In the genomic region with DNA sequence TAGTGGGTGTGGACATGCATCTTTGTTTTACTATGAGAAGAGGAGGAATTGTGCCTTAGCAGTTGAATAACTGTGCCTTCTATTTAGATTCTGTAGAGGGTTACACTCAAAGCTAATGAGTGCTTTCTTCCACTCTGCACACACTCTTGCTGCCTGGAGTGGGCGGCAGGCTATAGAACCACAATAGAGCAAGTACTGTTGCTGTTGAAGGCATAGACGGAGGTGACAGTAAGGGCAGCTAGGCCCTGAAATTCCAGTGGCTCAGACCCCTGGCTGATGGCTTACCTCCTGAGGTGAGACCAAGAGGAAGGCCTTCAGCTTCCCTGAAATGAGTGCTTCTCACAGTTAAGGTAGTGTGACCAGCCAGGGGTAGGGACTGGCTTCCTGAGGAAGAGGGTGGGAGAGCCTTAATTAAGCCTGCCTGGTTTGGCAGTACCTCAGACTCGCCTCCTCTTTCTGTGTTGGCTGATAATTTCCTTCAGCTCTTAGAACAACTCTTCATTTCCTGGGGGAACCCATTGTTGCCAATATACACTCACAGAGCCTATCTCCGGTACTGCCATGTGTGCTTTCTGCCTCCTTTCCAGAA, we compare ENCODE assay signal across 9 cellular contexts. TPM values are rescaled to one million over a fixed set of nuclear protein-coding genes. Genes with fewer than 3 reads are reported as not detected.
DNase-seq lines count a peak whose midpoint lies in the region; ATAC-seq and TF ChIP-seq lines count a peak whose summit lies in the region.
"Had no signal": no experiment of that assay in that cellular context is flagged by ENCODE, and none has a peak within 500 bp of the region (broad histone marks: within the 10 kb centered on the region; RNA-seq: fewer than 3 reads in every experiment).

No MANE protein-coding gene starts in this region.

- H3K27ac ChIP-seq in thyroid gland = peak overlapping the region; percentile 21 to 73 (median 64)
- H3K27ac ChIP-seq: HL-60 had no signal

- H3K27me3 Mint-ChIP-seq in activated T-cell treated with anti-CD3 and anti-CD28 coated beads, Interleukin-2, amount 50 U/mL, for 72 hours (ENCODE audit: low read depth) = no peaks in the 10 kb centered on the region
- no peaks in the 10 kb centered on the region for H3K27me3 Mint-ChIP-seq in memory B cell

- no peak overlapping the region for H3K4me3 ChIP-seq in thyroid gland (replicated peaks in 1 of 3)

- H3K4me1 ChIP-seq in thyroid gland = peaks cover 63 to 78% of the 10 kb centered on the region in 2 donors

- H3K4me1 Mint-ChIP-seq in activated T-cell treated with anti-CD3 and anti-CD28 coated beads, Interleukin-2, amount 50 U/mL, for 72 hours (ENCODE audit: low read depth) = peaks cover 94% of the 10 kb centered on the region
- H3K4me1 Mint-ChIP-seq in memory B cell = peaks cover 76% of the 10 kb centered on the region

- H3K4me3 Mint-ChIP-seq in activated T-cell treated with anti-CD3 and anti-CD28 coated beads, Interleukin-2, amount 50 U/mL, for 72 hours = peak overlapping the region; percentile 76 to 85
- peak overlapping the region; percentile 37 for H3K4me3 Mint-ChIP-seq in memory B cell

- no peak for TF ChIP-seq CTCF in thyroid gland (IDR thresholded peaks at IDR 0.05)

- DNase-seq in NCI-H2227 (lab: John Stamatoyannopoulos, UW; ENCODE audit: unreplicated experiment) = peak; percentile 23
- no peak for DNase-seq in NCI-H2227 treated with DMSO at 0.1 percent for 48 hours (lab: John Stamatoyannopoulos, UW)
- DNase-seq in activated T-cell treated with anti-CD3 and anti-CD28 coated beads, Interleukin-2, amount 50 U/mL, for 72 hours = peak; percentile 46 to 56
- DNase-seq in memory B cell (ENCODE audit: low spot score in 2 of 2) = no peak
- peak in 1 of 2 donors; percentile 44 for DNase-seq in thyroid gland
- no peak for DNase-seq in HuH-7 (ENCODE audit: low spot score)

- TF ChIP-seq POLR2A in thyroid gland (IDR thresholded peaks at IDR 0.05) = no peak

- H3K27me3 ChIP-seq in thyroid gland = no peaks in the 10 kb centered on the region

- intact Hi-C loops in thyroid gland (cut with DNase I) = no loop called here

- peak; percentile 70 to 76 for ATAC-seq in activated T-cell treated with anti-CD3 and anti-CD28 coated beads, Interleukin-2, amount 50 U/mL, for 72 hours (replicated peaks in 1 of 2)
- ATAC-seq in memory B cell (ENCODE audit: low read depth) = peak; percentile 19
- ATAC-seq in GM21528 (IDR thresholded peaks at IDR 0.05; ENCODE audit: low FRiP score, unreplicated experiment) = no peak
- ATAC-seq in HG02970 (IDR thresholded peaks at IDR 0.05; ENCODE audit: low FRiP score, unreplicated experiment) = no peak

- no peaks in the 10 kb centered on the region for H3K36me3 ChIP-seq in thyroid gland

- peaks cover 5 to 8% of the 10 kb centered on the region in 2 donors for H3K36me3 Mint-ChIP-seq in activated T-cell treated with anti-CD3 and anti-CD28 coated beads, Interleukin-2, amount 50 U/mL, for 72 hours (ENCODE audit: insufficient read depth in 2 of 2)
- peaks cover 6% of the 10 kb centered on the region for H3K36me3 Mint-ChIP-seq in memory B cell

- no peaks in the 10 kb centered on the region for H3K9me3 ChIP-seq in thyroid gland

- peaks cover 3 to 5% of the 10 kb centered on the region in 2 donors for H3K9me3 Mint-ChIP-seq in activated T-cell treated with anti-CD3 and anti-CD28 coated beads, Interleukin-2, amount 50 U/mL, for 72 hours
- H3K9me3 Mint-ChIP-seq in memory B cell = peaks cover 3% of the 10 kb centered on the region

- peak overlapping the region; percentile 49 for H3K27ac Mint-ChIP-seq in activated T-cell treated with anti-CD3 and anti-CD28 coated beads, Interleukin-2, amount 50 U/mL, for 72 hours
- H3K27ac Mint-ChIP-seq in memory B cell = peak overlapping the region; percentile 92

- WGBS in thyroid gland, 2 donors = 32 to 41% methylated on average over 4 of the region's 4 CpGs

RNA-seq across cellular contexts. Expression of gene SUSD6, which starts 24.7 kb away (rescaled TPM):
- total RNA-seq in activated T-cell treated with anti-CD3 and anti-CD28 coated beads, Interleukin-2, amount 50 U/mL, for 72 hours = 10 to 100 TPM; 60.3 to 73.8 TPM
- 10 to 100 TPM; 37.5 to 70.4 (median 44.5) TPM for total RNA-seq in thyroid gland

Comparison
In these comparisons a context has a peak if more than half of its experiments do, and no peak if none do; other contexts are left out.
1. DNase-seq: peak in NCI-H2227 (single experiment) and activated T-cell treated with anti-CD3 and anti-CD28 coated beads, Interleukin-2, amount 50 U/mL, for 72 hours (2 of 2); none in NCI-H2227 treated with DMSO at 0.1 percent for 48 hours (single experiment), memory B cell (0 of 2) and HuH-7 (single experiment).
2. ATAC-seq: peak in activated T-cell treated with anti-CD3 and anti-CD28 coated beads, Interleukin-2, amount 50 U/mL, for 72 hours (2 of 2) and memory B cell (single experiment); none in GM21528 (single experiment) and HG02970 (single experiment).